8 cellular contexts compared by ENCODE assay signal in the genomic region with DNA sequence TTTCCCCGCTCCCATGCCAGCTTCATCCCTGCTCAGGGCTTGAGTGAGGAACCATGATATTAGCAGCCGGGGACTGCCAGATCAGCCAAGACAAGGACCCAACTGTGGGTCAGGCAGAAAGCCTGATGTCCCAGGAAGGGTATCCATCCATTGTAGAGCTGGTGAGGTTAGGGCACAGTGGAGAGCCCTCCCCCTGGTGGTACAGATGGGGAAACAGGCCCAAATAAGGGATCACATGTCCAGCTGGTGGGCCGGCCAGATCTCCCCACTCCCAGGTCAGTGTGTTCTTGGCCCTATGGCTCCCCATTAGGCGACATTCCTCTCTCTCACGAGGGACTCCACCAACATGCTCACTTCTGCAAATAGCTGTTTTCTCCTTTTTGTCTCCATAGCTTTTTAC. TPM values are rescaled to one million over a fixed set of nuclear protein-coding genes. Genes with fewer than 3 reads are reported as not detected.
A peak's percentile ranks its signal among the peaks of the same experiment; 100 is the strongest.
DNase-seq lines count a peak whose midpoint lies in the region; FAIRE-seq and TF ChIP-seq lines count a peak whose summit lies in the region.

No MANE protein-coding gene starts in this region.

- no peaks in the 10 kb centered on the region for H3K27me3 ChIP-seq in HL-60 (ENCODE audit: insufficient read depth, poor library complexity, severe bottlenecking)
- H3K27me3 ChIP-seq in adipocyte (replicated peaks; ENCODE audit: control insufficient read depth, insufficient read depth, low read length) = no peaks in the 10 kb centered on the region

- peak; percentile 34 for TF ChIP-seq CTCF in D721Med (IDR thresholded peaks at IDR 0.05; ENCODE audit: insufficient read depth, missing control alignments)
- peak; percentile 27 for TF ChIP-seq CTCF in HL-60 (IDR thresholded peaks at IDR 0.05; ENCODE audit: insufficient read depth, low read length)

- no peaks in the 10 kb centered on the region for H3K9me3 ChIP-seq in adipocyte (ENCODE audit: control insufficient read depth, low read length)

- no peak overlapping the region for H3K9ac ChIP-seq in adipocyte (ENCODE audit: low read length)

- H3K4me3 ChIP-seq in HL-60 (replicated peaks; ENCODE audit: insufficient read depth, low read length) = no peak overlapping the region
- H3K4me3 ChIP-seq in adipocyte (ENCODE audit: low read length) = no peak overlapping the region

- H3K4me1 ChIP-seq in adipocyte (ENCODE audit: control insufficient read depth, insufficient read depth, low read length) = peaks cover 16% of the 10 kb centered on the region

- no peak for FAIRE-seq in D721Med (lab: Jason Lieb, UNC)

- no peak for DNase-seq in D721Med (ENCODE audit: insufficient read length, low spot score)
- peak in 1 of 2 experiments; percentile 26 for DNase-seq in HL-60 (ENCODE audit: low read depth in 1 of 2, low spot score in 1 of 2)
- peak; percentile 26 for DNase-seq in adipocyte (ENCODE audit: low read depth)
- DNase-seq in lung microvascular endothelial cell (ENCODE audit: low read depth in 2 of 2) = peak; percentile 41 to 58
- DNase-seq in NCI-H1417 (lab: John Stamatoyannopoulos, UW) = no peak
- no peak for DNase-seq in KG1 (lab: John Stamatoyannopoulos, UW)
- no peak for DNase-seq in NCI-H1930 (lab: John Stamatoyannopoulos, UW)
- DNase-seq in NCI-H345 treated with DMSO at 0.1 percent for 48 hours (lab: John Stamatoyannopoulos, UW; ENCODE audit: unreplicated experiment) = no peak

- H3K36me3 ChIP-seq in adipocyte (ENCODE audit: control insufficient read depth, insufficient read depth, low read length, severe bottlenecking) = no peaks in the 10 kb centered on the region

- H3K27ac ChIP-seq in HL-60 (replicated peaks) = no peak overlapping the region

RNA-seq across cellular contexts. Expression of a gene that starts 9.0 kb away (rescaled TPM):
- total RNA-seq in lung microvascular endothelial cell = under 0.01 TPM in 1 of 2 replicates, not detected in the other

RNA-seq across cellular contexts. Expression of a gene that starts 14.3 kb away (rescaled TPM):
- not detected in 2 replicates for total RNA-seq in lung microvascular endothelial cell

RNA-seq across cellular contexts. Expression of a gene that starts 19.9 kb away (rescaled TPM):
- 5.4 and 9.5 TPM in 2 replicates for total RNA-seq in lung microvascular endothelial cell

Comparison
In these comparisons a context has a peak if more than half of its experiments do, and no peak if none do; other contexts are left out.
1. DNase-seq: peak in adipocyte (single experiment) and lung microvascular endothelial cell (2 of 2); none in D721Med (single experiment), NCI-H1417 (0 of 3), KG1 (single experiment), NCI-H1930 (0 of 2) and NCI-H345 treated with DMSO at 0.1 percent for 48 hours (single experiment).